ENCODE assay signal across 8 cellular contexts in the genomic region with DNA sequence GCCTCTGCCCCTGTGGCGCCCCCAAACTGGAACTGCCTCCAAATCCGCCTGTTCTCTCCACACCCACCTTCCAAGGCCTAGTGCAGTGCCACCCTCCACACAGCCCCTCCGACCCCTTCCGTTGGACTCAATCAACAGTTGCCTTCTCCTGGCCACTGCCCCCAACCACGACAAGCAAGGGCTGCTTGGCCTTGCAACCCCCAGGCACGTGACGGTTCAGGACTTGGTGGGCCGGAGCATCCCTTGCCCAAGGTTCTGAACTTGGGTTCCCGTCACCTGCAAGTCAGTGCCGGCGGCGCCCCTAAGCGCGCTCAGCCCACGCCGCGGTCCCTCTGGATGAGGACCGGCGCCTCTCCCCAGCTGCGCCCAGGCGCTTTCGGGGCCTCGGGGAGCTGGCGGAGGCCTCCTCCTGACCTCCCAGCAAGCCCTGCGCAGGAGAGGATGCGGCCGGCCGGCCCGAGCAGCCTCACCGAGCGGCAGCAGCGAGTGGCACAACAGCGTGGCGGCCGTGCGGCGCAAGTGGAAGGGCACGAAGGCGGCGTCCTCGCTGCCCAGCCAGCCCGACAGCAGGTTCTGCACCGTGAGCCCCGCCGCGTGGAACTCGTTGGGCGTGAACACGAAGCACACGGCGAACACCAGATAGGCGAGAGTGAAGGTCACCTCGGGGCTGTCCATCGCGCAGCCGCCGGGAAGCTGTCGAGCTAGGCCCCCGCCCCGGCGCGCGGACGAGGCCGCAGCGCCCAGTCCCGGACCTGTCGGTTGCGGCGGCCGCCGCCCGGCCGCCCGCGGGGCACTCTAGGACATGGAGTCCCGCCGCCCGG. TPM values are rescaled to one million over a fixed set of nuclear protein-coding genes. Genes with fewer than 3 reads are reported as not detected.
A peak's percentile ranks its signal among the peaks of the same experiment; 100 is the strongest.
DNase-seq lines count a peak whose midpoint lies in the region; ATAC-seq, FAIRE-seq and TF ChIP-seq lines count a peak whose summit lies in the region.

No MANE protein-coding gene starts in this region.

- H3K4me1 Mint-ChIP-seq in IgD-negative memory B cell (peaks cover 34 to 44% (median 37%) of the 10 kb centered on the region in 3 donors), type B pancreatic cell (ENCODE audit: unreplicated experiment) (peaks cover 4% of the 10 kb centered on the region)

- FAIRE-seq in urothelium cell line (lab: Jason Lieb, UNC): no peak

- H3K27me3 Mint-ChIP-seq in IgD-negative memory B cell (no peaks in the 10 kb centered on the region), type B pancreatic cell (no peaks in the 10 kb centered on the region)

- 4% methylated on average over 10 of the region's 79 CpGs for WGBS in esophagus muscularis mucosa

- H3K4me3 ChIP-seq in esophagus muscularis mucosa: peak overlapping the region; percentile 74 to 96 (median 84)

- H3K36me3 Mint-ChIP-seq in IgD-negative memory B cell: peaks cover 2% of the 10 kb centered on the region
- H3K36me3 Mint-ChIP-seq in type B pancreatic cell: no peaks in the 10 kb centered on the region

- TF ChIP-seq CTCF in esophagus muscularis mucosa (IDR thresholded peaks at IDR 0.05) (no peak), type B pancreatic cell (conservative IDR thresholded peaks at IDR 0.05) (no peak)

- ATAC-seq in GM21360 (IDR thresholded peaks at IDR 0.05; ENCODE audit: unreplicated experiment): peak; percentile 5

- H3K4me1 ChIP-seq in esophagus muscularis mucosa: peaks cover 41 to 65% (median 53%) of the 10 kb centered on the region in 4 donors

- H3K27ac ChIP-seq in esophagus muscularis mucosa (replicated peaks in 1 of 4): peak overlapping the region; percentile 92 to 99 (median 96)

- H3K9me3 Mint-ChIP-seq in IgD-negative memory B cell (no peaks in the 10 kb centered on the region), type B pancreatic cell (no peaks in the 10 kb centered on the region)

- TF ChIP-seq POLR2A in esophagus muscularis mucosa (IDR thresholded peaks at IDR 0.05; ENCODE audit: low read depth): no peak

- H3K4me3 Mint-ChIP-seq in IgD-negative memory B cell: peak overlapping the region; percentile 83 to 93 (median 88)
- peak overlapping the region; percentile 90 for H3K4me3 Mint-ChIP-seq in type B pancreatic cell

- H3K36me3 ChIP-seq in esophagus muscularis mucosa: peaks cover 20 to 47% (median 37%) of the 10 kb centered on the region in 4 donors

- intact Hi-C loops in esophagus muscularis mucosa (cut with DNase I): loop anchor here (10.0 kb wide), 1 partner anchor 366 kb away; no protein-coding TSS in a partner anchor

- H3K27ac Mint-ChIP-seq in IgD-negative memory B cell: peak overlapping the region; percentile 76 to 99 (median 86)
- peak overlapping the region; percentile 86 for H3K27ac Mint-ChIP-seq in type B pancreatic cell

- H3K9me3 ChIP-seq in esophagus muscularis mucosa: no peaks in the 10 kb centered on the region

- no peaks in the 10 kb centered on the region for H3K27me3 ChIP-seq in esophagus muscularis mucosa

- TF ChIP-seq EP300 in esophagus muscularis mucosa (IDR thresholded peaks at IDR 0.05): no peak

- DNase-seq in EL: peak; percentile 46
- peak; percentile 77 for DNase-seq in activated CD8-positive, alpha-beta memory T cell treated with anti-CD3 and anti-CD28 coated beads, Interleukin-2, amount 50 U/mL, for 48 hours
- DNase-seq in esophagus muscularis mucosa (ENCODE audit: extremely low spot score): no peak
- peak; percentile 59 for DNase-seq in myocyte (ENCODE audit: low read depth)
- DNase-seq in type B pancreatic cell (ENCODE audit: extremely low spot score, unreplicated experiment): no peak
- no peak for DNase-seq in urothelium cell line (ENCODE audit: low spot score)

RNA-seq across cellular contexts. Expression of a gene that starts 0.8 kb away (rescaled TPM):
- 46.1 TPM for polyA plus RNA-seq in IgD-negative memory B cell
- total RNA-seq in esophagus muscularis mucosa (100 to 1,000 TPM in 1 of 4 donors, 10 to 100 TPM in 3; 59.3 to 101 (median 72.6) TPM), myocyte (91.1 and 121 TPM in 2 replicates), type B pancreatic cell (ENCODE audit: low replicate concordance) (38.5 and 41.0 TPM in 2 replicates)
- 55.1 TPM for polyA plus RNA-seq in myocyte (2012)

RNA-seq across cellular contexts. Expression of a gene that starts 0.9 kb away (rescaled TPM):
- 20.0 TPM for polyA plus RNA-seq in IgD-negative memory B cell
- total RNA-seq in esophagus muscularis mucosa (1 to 10 TPM; 2.5 to 8.8 (median 5.8) TPM), myocyte (1.2 and 3.9 TPM in 2 replicates), type B pancreatic cell (ENCODE audit: low replicate concordance) (35.9 and 91.4 TPM in 2 replicates)
- 4.0 TPM for polyA plus RNA-seq in myocyte (2012)

RNA-seq across cellular contexts. Expression of a gene that starts 8.3 kb away (rescaled TPM):
- 49.1 TPM for polyA plus RNA-seq in IgD-negative memory B cell
- 10 to 100 TPM; 41.5 to 56.1 (median 45.5) TPM for total RNA-seq in esophagus muscularis mucosa
- total RNA-seq in myocyte: 63.4 and 76.9 TPM in 2 replicates
- 32.1 TPM for polyA plus RNA-seq in myocyte (2012)
- total RNA-seq in type B pancreatic cell (ENCODE audit: low replicate concordance): 40.2 and 46.0 TPM in 2 replicates

RNA-seq across cellular contexts. Expression of a gene that starts 36.3 kb away (rescaled TPM):
- 1.5 TPM for polyA plus RNA-seq in IgD-negative memory B cell
- total RNA-seq in esophagus muscularis mucosa: 10 to 100 TPM in 1 of 4 donors, 1 to 10 TPM in 3; 5.2 to 13.3 (median 8.9) TPM
- total RNA-seq in myocyte: 10.9 and 26.7 TPM in 2 replicates
- 3.8 TPM for polyA plus RNA-seq in myocyte (2012)
- total RNA-seq in type B pancreatic cell (ENCODE audit: low replicate concordance): 0.90 and 3.2 TPM in 2 replicates

Comparison
In these comparisons a context has a peak if more than half of its experiments do, and no peak if none do; other contexts are left out.
1. DNase-seq: peak in EL (single experiment), activated CD8-positive, alpha-beta memory T cell treated with anti-CD3 and anti-CD28 coated beads, Interleukin-2, amount 50 U/mL, for 48 hours (single experiment) and myocyte (single experiment); none in esophagus muscularis mucosa (single experiment), type B pancreatic cell (single experiment) and urothelium cell line (single experiment).